In the genomic region with DNA sequence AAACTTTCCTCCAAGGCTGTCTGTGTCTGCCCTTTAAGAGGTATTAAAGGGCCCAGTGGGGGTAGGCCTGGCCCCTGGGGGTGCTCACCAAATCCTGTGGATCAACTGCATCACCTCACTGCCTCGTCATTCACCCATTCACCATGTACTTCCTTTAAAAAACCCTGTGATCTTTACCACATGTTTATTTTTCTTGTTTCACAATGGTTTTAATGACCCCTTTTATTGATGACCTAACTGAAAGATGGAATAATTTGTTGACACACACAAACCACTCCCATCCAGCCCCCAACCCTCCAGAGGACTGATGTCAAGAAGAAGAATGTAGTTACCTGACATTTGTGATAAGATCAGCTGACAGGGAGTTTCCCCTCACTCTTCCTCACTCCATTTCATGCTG, we compare ENCODE assay signal across 8 cellular contexts. TPM values are rescaled to one million over a fixed set of nuclear protein-coding genes. Genes with fewer than 3 reads are reported as not detected.
DNase-seq lines count a peak whose midpoint lies in the region; ATAC-seq and TF ChIP-seq lines count a peak whose summit lies in the region.

No MANE protein-coding gene starts in this region.

- H3K27me3 Mint-ChIP-seq in CD8-positive, alpha-beta memory T cell: peaks cover 0 to 4% of the 10 kb centered on the region in 2 donors
- no peaks in the 10 kb centered on the region for H3K27me3 Mint-ChIP-seq in glutamatergic neuron (ENCODE audit: unreplicated experiment)

- peak overlapping the region in 5 of 7 donors; percentile 21 to 75 (median 70) for H3K4me3 Mint-ChIP-seq in CD8-positive, alpha-beta memory T cell
- peak overlapping the region; percentile 11 for H3K4me3 Mint-ChIP-seq in glutamatergic neuron (ENCODE audit: unreplicated experiment)

- intact Hi-C loops in upper lobe of right lung (cut with DNase I): no loop called here

- no peak for TF ChIP-seq CTCF in glutamatergic neuron (IDR thresholded peaks at IDR 0.05; ENCODE audit: partially characterized antibody, unreplicated experiment)
- TF ChIP-seq CTCF in upper lobe of right lung (IDR thresholded peaks at IDR 0.05): no peak
- TF ChIP-seq CTCF in gastroesophageal sphincter (IDR thresholded peaks at IDR 0.05): no peak

- TF ChIP-seq POLR2A in gastroesophageal sphincter (IDR thresholded peaks at IDR 0.05): no peak

- ATAC-seq in GM21381 (IDR thresholded peaks at IDR 0.05; ENCODE audit: unreplicated experiment) (peak; percentile 11), upper lobe of right lung (no peak), gastroesophageal sphincter (no peak), HG03460 (IDR thresholded peaks at IDR 0.05; ENCODE audit: unreplicated experiment) (no peak)

- no peak for TF ChIP-seq EP300 in gastroesophageal sphincter (IDR thresholded peaks at IDR 0.05)

- no peaks in the 10 kb centered on the region for H3K9me3 Mint-ChIP-seq in CD8-positive, alpha-beta memory T cell
- H3K9me3 Mint-ChIP-seq in glutamatergic neuron (ENCODE audit: unreplicated experiment): peaks cover 1% of the 10 kb centered on the region

- CTCF ChIA-PET in CD8-positive, alpha-beta memory T cell (lab: Charles Lee): interaction anchor here (0.9 kb wide), 1 partner anchor 8 kb away, joined by 3 read pairs; no protein-coding TSS in a partner anchor

- WGBS in gastroesophageal sphincter (ENCODE audit: low coverage in 1 of 2), 2 donors: 69% methylated on average over 1 of the region's 1 CpG; no CpG with 5 or more reads in 1 of the 2 donors

- H3K4me3 ChIP-seq in CD8-positive, alpha-beta memory T cell (ENCODE audit: low read length): peak overlapping the region; percentile 45
- no peak overlapping the region for H3K4me3 ChIP-seq in upper lobe of right lung
- H3K4me3 ChIP-seq in gastroesophageal sphincter: no peak overlapping the region

- H3K36me3 Mint-ChIP-seq in CD8-positive, alpha-beta memory T cell: no peaks in the 10 kb centered on the region
- no peaks in the 10 kb centered on the region for H3K36me3 Mint-ChIP-seq in glutamatergic neuron (ENCODE audit: unreplicated experiment)

- DNase-seq in CD8-positive, alpha-beta memory T cell: peak in 3 of 5 donors; percentile 6 to 36 (median 34)
- DNase-seq in NCI-H748 treated with DMSO at 0.1 percent for 48 hours (lab: John Stamatoyannopoulos, UW) (peak; percentile 80), glutamatergic neuron (no peak), upper lobe of right lung (no peak), SKM-1 (lab: John Stamatoyannopoulos, UW; ENCODE audit: unreplicated experiment) (no peak)

- H3K27me3 ChIP-seq in CD8-positive, alpha-beta memory T cell (ENCODE audit: insufficient read depth, low read length, poor library complexity, severe bottlenecking): no peaks in the 10 kb centered on the region
- no peaks in the 10 kb centered on the region for H3K27me3 ChIP-seq in upper lobe of right lung
- H3K27me3 ChIP-seq in gastroesophageal sphincter: no peaks in the 10 kb centered on the region

- peak overlapping the region; percentile 20 for H3K27ac ChIP-seq in CD8-positive, alpha-beta memory T cell (ENCODE audit: low read depth, low read length)
- H3K27ac ChIP-seq in upper lobe of right lung (no peak overlapping the region), gastroesophageal sphincter (no peak overlapping the region)

- H3K27ac Mint-ChIP-seq in CD8-positive, alpha-beta memory T cell: peak overlapping the region; percentile 0 to 79 (median 52)
- peak overlapping the region; percentile 64 for H3K27ac Mint-ChIP-seq in glutamatergic neuron (ENCODE audit: unreplicated experiment)

- H3K4me1 ChIP-seq in CD8-positive, alpha-beta memory T cell (ENCODE audit: insufficient read depth, low read length): peaks cover 11% of the 10 kb centered on the region
- H3K4me1 ChIP-seq in upper lobe of right lung (peaks cover 5% of the 10 kb centered on the region), gastroesophageal sphincter (no peaks in the 10 kb centered on the region)

- H3K9me3 ChIP-seq in CD8-positive, alpha-beta memory T cell (ENCODE audit: low read length): no peaks in the 10 kb centered on the region
- H3K9me3 ChIP-seq in upper lobe of right lung (no peaks in the 10 kb centered on the region), gastroesophageal sphincter (no peaks in the 10 kb centered on the region)

- POLR2A ChIA-PET in CD8-positive, alpha-beta memory T cell (lab: Charles Lee): no interaction called here

- peaks cover 11 to 32% (median 18%) of the 10 kb centered on the region in 3 donors for H3K4me1 Mint-ChIP-seq in CD8-positive, alpha-beta memory T cell
- H3K4me1 Mint-ChIP-seq in glutamatergic neuron (ENCODE audit: low read depth, unreplicated experiment): peaks cover 16% of the 10 kb centered on the region

- no peaks in the 10 kb centered on the region for H3K36me3 ChIP-seq in CD8-positive, alpha-beta memory T cell (ENCODE audit: insufficient read depth, low read length)
- no peaks in the 10 kb centered on the region for H3K36me3 ChIP-seq in upper lobe of right lung
- no peaks in the 10 kb centered on the region for H3K36me3 ChIP-seq in gastroesophageal sphincter

RNA-seq across cellular contexts. Expression of a gene that starts 40.8 kb away (rescaled TPM):
- not detected for total RNA-seq in CD8-positive, alpha-beta memory T cell
- polyA plus RNA-seq in CD8-positive, alpha-beta memory T cell: 0.32 TPM
- total RNA-seq in glutamatergic neuron (ENCODE audit: unreplicated experiment) (16.5 TPM), upper lobe of right lung (3.2 TPM), gastroesophageal sphincter (1 to 10 TPM in 3 of 4 donors, under 1 TPM in 1; 0.31 to 6.3 (median 1.9) TPM)

Comparison
In these comparisons a context has a peak if more than half of its experiments do, and no peak if none do; other contexts are left out.
1. DNase-seq: peak in CD8-positive, alpha-beta memory T cell (3 of 5) and NCI-H748 treated with DMSO at 0.1 percent for 48 hours (single experiment); none in glutamatergic neuron (single experiment), upper lobe of right lung (single experiment) and SKM-1 (single experiment).